8 cellular contexts compared by ENCODE assay signal in genomic region chr12:68932701-68933563, GRCh38. TPM values are rescaled to one million over a fixed set of nuclear protein-coding genes. Genes with fewer than 3 reads are reported as not detected.
DNase-seq lines count a peak whose midpoint lies in the region; ATAC-seq and TF ChIP-seq lines count a peak whose summit lies in the region.

Gene CPM, minus strand, starts transcription at chr12:68933171. Its CDS starts 334 bp downstream, at chr12:68932837.

- H3K27me3 ChIP-seq in AG04450 (ENCODE audit: control insufficient read depth, insufficient read depth, low read length) (peaks cover 5% of the 10 kb centered on the region), fibroblast of lung (ENCODE audit: control insufficient read depth, insufficient read depth, low read length) (no peaks in the 10 kb centered on the region)
- peaks cover 0 to 2% of the 10 kb centered on the region in 2 donors for H3K27me3 ChIP-seq in naive thymus-derived CD4-positive, alpha-beta T cell (ENCODE audit: control insufficient read depth in 2 of 2, insufficient read depth in 2 of 2, low read length in 2 of 2)

- BruUV-seq in OCI-LY7 (replicated peaks; lab: Mats Ljungman, UMichigan): no TSS peak

- H3K79me2 ChIP-seq in OCI-LY7 (ENCODE audit: insufficient read depth, low read depth, low read length) (no peaks in the 10 kb centered on the region), fibroblast of lung (ENCODE audit: control insufficient read depth, insufficient read depth, low read length) (no peaks in the 10 kb centered on the region)

- intact Hi-C loops in OCI-LY7 (cut with micrococcal nuclease; ENCODE audit: unreplicated experiment): loop anchor here (5.0 kb wide), 2 partner anchors 46 to 134 kb away; no protein-coding TSS in a partner anchor
- intact Hi-C loops in naive thymus-derived CD4-positive, alpha-beta T cell (cut with micrococcal nuclease): loop anchor here (1.0 to 10.0 kb wide), 8 partner anchors 26 to 804 kb away; partner anchors contain the start of genes CPSF6 (in 2 of the 2), MDM2 (in 2 of the 2), FRS2 (in 1 of the 2) and RAB3IP (in 1 of the 2)

- peak within 1 kb of the TSS; percentile 62 for H3K4me3 ChIP-seq in AG04450 (ENCODE audit: low read depth, low read length)
- peak within 1 kb of the TSS; percentile 72 for H3K4me3 ChIP-seq in OCI-LY7 (ENCODE audit: low read depth, low read length, poor library complexity, severe bottlenecking)
- peak within 1 kb of the TSS; percentile 59 to 67 (median 63) for H3K4me3 ChIP-seq in fibroblast of lung (replicated peaks in 1 of 4; ENCODE audit: control extremely low read depth in 1 of 4, insufficient read depth in 1 of 4, low read depth in 3 of 4, low read length in 4 of 4)
- peak within 1 kb of the TSS; percentile 58 for H3K4me3 ChIP-seq in naive thymus-derived CD4-positive, alpha-beta T cell (ENCODE audit: low read length)

- H3K27ac Mint-ChIP-seq in activated T-cell treated with anti-CD3 and anti-CD28 coated beads, Interleukin-2, amount 50 U/mL, for 72 hours: peak within 1 kb of the TSS; percentile 27
- H3K27ac Mint-ChIP-seq in naive thymus-derived CD4-positive, alpha-beta T cell: peak within 1 kb of the TSS in 3 of 9 donors; percentile 51 to 55 (median 53)
- H3K27ac Mint-ChIP-seq in stimulated activated effector memory CD8-positive, alpha-beta T cell treated with anti-CD3 and anti-CD28 coated beads, Interleukin-12 subunit alpha, Interleukin-12 subunit beta, amount 100 ng/mL, for 72 hours: no peak within 1 kb of the TSS

- ATAC-seq in GM18909 (IDR thresholded peaks at IDR 0.05; ENCODE audit: poor library complexity, unreplicated experiment) (peak; percentile 97), HG03135 (IDR thresholded peaks at IDR 0.05; ENCODE audit: unreplicated experiment) (peak; percentile 96)
- ATAC-seq in activated T-cell treated with anti-CD3 and anti-CD28 coated beads, Interleukin-2, amount 50 U/mL, for 72 hours (replicated peaks in 1 of 2): peak; percentile 98 to 99
- peak; percentile 98 for ATAC-seq in naive thymus-derived CD4-positive, alpha-beta T cell
- ATAC-seq in stimulated activated effector memory CD8-positive, alpha-beta T cell treated with anti-CD3 and anti-CD28 coated beads, Interleukin-12 subunit alpha, Interleukin-12 subunit beta, amount 100 ng/mL, for 72 hours: peak; percentile 98

- H3K27me3 Mint-ChIP-seq in activated T-cell treated with anti-CD3 and anti-CD28 coated beads, Interleukin-2, amount 50 U/mL, for 72 hours (ENCODE audit: low read depth): peaks cover 32% of the 10 kb centered on the region
- H3K27me3 Mint-ChIP-seq in naive thymus-derived CD4-positive, alpha-beta T cell: peaks cover 5 to 16% (median 11%) of the 10 kb centered on the region in 5 donors

- H3K9me3 ChIP-seq in AG04450 (ENCODE audit: control insufficient read depth, insufficient read depth, low read length) (no peaks in the 10 kb centered on the region; the same call in 1 of the 2 replicates), OCI-LY7 (ENCODE audit: low read length) (peaks cover 13% of the 10 kb centered on the region; the same call in 1 of the 2 replicates), fibroblast of lung (ENCODE audit: control insufficient read depth, insufficient read depth, low read depth, low read length) (no peaks in the 10 kb centered on the region)
- no peaks in the 10 kb centered on the region for H3K9me3 ChIP-seq in naive thymus-derived CD4-positive, alpha-beta T cell (ENCODE audit: control insufficient read depth in 2 of 3, low read length in 3 of 3)

- POLR2A ChIA-PET in AG04450 (lab: Yijun Ruan, JAX) (no interaction called here), OCI-LY7 (lab: Charles Lee) (interaction anchor here (0.8 to 1.0 kb wide), 2 partner anchors 30 to 60 kb away, joined by 3 to 7 read pairs; no protein-coding TSS in a partner anchor)
- POLR2A ChIA-PET in naive thymus-derived CD4-positive, alpha-beta T cell (lab: Charles Lee): no interaction called here

- H3K4me3 Mint-ChIP-seq in activated T-cell treated with anti-CD3 and anti-CD28 coated beads, Interleukin-2, amount 50 U/mL, for 72 hours: peak within 1 kb of the TSS; percentile 87 to 89
- peak within 1 kb of the TSS; percentile 83 to 95 (median 89) for H3K4me3 Mint-ChIP-seq in naive thymus-derived CD4-positive, alpha-beta T cell
- peak within 1 kb of the TSS; percentile 71 for H3K4me3 Mint-ChIP-seq in stimulated activated effector memory CD8-positive, alpha-beta T cell treated with anti-CD3 and anti-CD28 coated beads, Interleukin-12 subunit alpha, Interleukin-12 subunit beta, amount 100 ng/mL, for 72 hours

- H3K27ac ChIP-seq in AG04450 (ENCODE audit: low read depth, low read length): no peak within 1 kb of the TSS
- H3K27ac ChIP-seq in OCI-LY7 (ENCODE audit: low read depth, low read length, poor library complexity, severe bottlenecking): peak within 1 kb of the TSS; percentile 7
- peak within 1 kb of the TSS; percentile 5 for H3K27ac ChIP-seq in fibroblast of lung (ENCODE audit: insufficient read depth, low read length)
- peak within 1 kb of the TSS; percentile 0 for H3K27ac ChIP-seq in naive thymus-derived CD4-positive, alpha-beta T cell (ENCODE audit: low read depth, low read length)

- no peaks in the 10 kb centered on the region for H3K9me3 Mint-ChIP-seq in activated T-cell treated with anti-CD3 and anti-CD28 coated beads, Interleukin-2, amount 50 U/mL, for 72 hours
- peaks cover 0 to 4% (median 0%) of the 10 kb centered on the region in 11 donors for H3K9me3 Mint-ChIP-seq in naive thymus-derived CD4-positive, alpha-beta T cell
- no peaks in the 10 kb centered on the region for H3K9me3 Mint-ChIP-seq in stimulated activated effector memory CD8-positive, alpha-beta T cell treated with anti-CD3 and anti-CD28 coated beads, Interleukin-12 subunit alpha, Interleukin-12 subunit beta, amount 100 ng/mL, for 72 hours

- DNase-seq in AG04450 (ENCODE audit: low read depth, low spot score) (no peak), OCI-LY7 (ENCODE audit: low spot score) (peak; percentile 58), fibroblast of lung (ENCODE audit: low read depth in 2 of 2) (peak; percentile 24 to 54)
- DNase-seq in activated T-cell treated with anti-CD3 and anti-CD28 coated beads, Interleukin-2, amount 50 U/mL, for 72 hours: peak; percentile 85 to 87
- DNase-seq in naive thymus-derived CD4-positive, alpha-beta T cell: peak; percentile 47 to 89 (median 62)
- peak; percentile 61 to 73 for DNase-seq in stimulated activated effector memory CD8-positive, alpha-beta T cell treated with anti-CD3 and anti-CD28 coated beads, Interleukin-12 subunit alpha, Interleukin-12 subunit beta, amount 100 ng/mL, for 72 hours (ENCODE audit: low spot score in 2 of 2)

- H3K9ac ChIP-seq in fibroblast of lung (ENCODE audit: insufficient read depth, low read length): peak within 1 kb of the TSS; percentile 20

- H3K36me3 ChIP-seq in OCI-LY7 (ENCODE audit: insufficient read depth, low read length) (no peaks in the 10 kb centered on the region; the same call in 1 of the 2 replicates), fibroblast of lung (ENCODE audit: control insufficient read depth, insufficient read depth, low read length) (no peaks in the 10 kb centered on the region)
- no peaks in the 10 kb centered on the region for H3K36me3 ChIP-seq in naive thymus-derived CD4-positive, alpha-beta T cell (ENCODE audit: control insufficient read depth in 2 of 3, insufficient read depth in 3 of 3, low read length in 3 of 3)

- H3K4me2 ChIP-seq in OCI-LY7 (ENCODE audit: low read length) (peak within 1 kb of the TSS; percentile 91), fibroblast of lung (ENCODE audit: extremely low read depth, insufficient read depth, low read length) (peak within 1 kb of the TSS; percentile 53)

- no peak for TF ChIP-seq CTCF in AG04450 (IDR thresholded peaks at IDR 0.05; ENCODE audit: low read depth, low read length)
- no peak for TF ChIP-seq CTCF in OCI-LY7 (conservative IDR thresholded peaks at IDR 0.05; ENCODE audit: low read length)
- TF ChIP-seq CTCF in fibroblast of lung (conservative IDR thresholded peaks at IDR 0.05 in 1 of 2, IDR thresholded peaks at IDR 0.05 in 1 of 2; ENCODE audit: low read depth in 1 of 2, low read length in 2 of 2): no peak

- H3K4me1 Mint-ChIP-seq in activated T-cell treated with anti-CD3 and anti-CD28 coated beads, Interleukin-2, amount 50 U/mL, for 72 hours (ENCODE audit: low read depth): peaks cover 21% of the 10 kb centered on the region
- H3K4me1 Mint-ChIP-seq in naive thymus-derived CD4-positive, alpha-beta T cell: peaks cover 6 to 20% (median 7%) of the 10 kb centered on the region in 7 donors
- H3K4me1 Mint-ChIP-seq in stimulated activated effector memory CD8-positive, alpha-beta T cell treated with anti-CD3 and anti-CD28 coated beads, Interleukin-12 subunit alpha, Interleukin-12 subunit beta, amount 100 ng/mL, for 72 hours: peaks cover 9% of the 10 kb centered on the region

- H2AFZ ChIP-seq in OCI-LY7 (ENCODE audit: low read length) (peak within 1 kb of the TSS; percentile 86), fibroblast of lung (ENCODE audit: low read length) (peak within 1 kb of the TSS; percentile 84)

- peaks cover 0 to 9% of the 10 kb centered on the region in 2 donors for H3K36me3 Mint-ChIP-seq in activated T-cell treated with anti-CD3 and anti-CD28 coated beads, Interleukin-2, amount 50 U/mL, for 72 hours (ENCODE audit: insufficient read depth in 2 of 2)
- peaks cover 0 to 9% (median 0%) of the 10 kb centered on the region in 5 donors for H3K36me3 Mint-ChIP-seq in naive thymus-derived CD4-positive, alpha-beta T cell
- no peaks in the 10 kb centered on the region for H3K36me3 Mint-ChIP-seq in stimulated activated effector memory CD8-positive, alpha-beta T cell treated with anti-CD3 and anti-CD28 coated beads, Interleukin-12 subunit alpha, Interleukin-12 subunit beta, amount 100 ng/mL, for 72 hours

- H3K4me1 ChIP-seq in OCI-LY7 (ENCODE audit: insufficient read depth, low read length, poor library complexity, severe bottlenecking) (peaks cover 28% of the 10 kb centered on the region), fibroblast of lung (ENCODE audit: control insufficient read depth, extremely low read depth, insufficient read depth, low read length) (peaks cover 3% of the 10 kb centered on the region)
- H3K4me1 ChIP-seq in naive thymus-derived CD4-positive, alpha-beta T cell (ENCODE audit: control insufficient read depth in 2 of 2, insufficient read depth in 2 of 2, low read length in 2 of 2): peaks cover 0 to 6% of the 10 kb centered on the region in 2 donors

- H3K9me2 ChIP-seq in OCI-LY7 (ENCODE audit: insufficient read depth, low read length): no peaks in the 10 kb centered on the region

- CTCF ChIA-PET in AG04450 (lab: Charles Lee): interaction anchor here (0.8 kb wide), 1 partner anchor 137 kb away, joined by 3 read pairs; no protein-coding TSS in a partner anchor
- CTCF ChIA-PET in OCI-LY7 (lab: Charles Lee; ENCODE audit: unreplicated experiment): interaction anchor here (0.8 kb wide), 1 partner anchor 35 kb away, joined by 3 read pairs; no protein-coding TSS in a partner anchor
- CTCF ChIA-PET in naive thymus-derived CD4-positive, alpha-beta T cell (lab: Charles Lee): interaction anchor here (1.1 kb wide), 1 partner anchor 10 kb away, joined by 3 read pairs; no protein-coding TSS in a partner anchor

- H4K20me1 ChIP-seq in OCI-LY7 (ENCODE audit: insufficient read depth, low read length) (no peaks in the 10 kb centered on the region), fibroblast of lung (ENCODE audit: control insufficient read depth, extremely low read depth, insufficient read depth, low read length) (no peaks in the 10 kb centered on the region)

RNA-seq across cellular contexts. Expression of gene CPM, which starts in this region (rescaled TPM):
- polyA plus RNA-seq in AG04450 (2011; rRNA removed) (5.4 and 5.9 TPM in 2 replicates), fibroblast of lung (5.3 and 19.4 TPM in 2 replicates)
- polyA minus RNA-seq in AG04450 (2011; rRNA and poly(A)+ RNA removed): 1.1 and 3.6 TPM in 2 replicates
- 3.8 and 4.8 TPM in 2 replicates for total RNA-seq in OCI-LY7 (2014; rRNA removed; shearing (Covaris generic))
- total RNA-seq in OCI-LY7 (2022) (10.5 and 13.0 TPM in 2 replicates), fibroblast of lung (23.5 and 29.8 TPM in 2 replicates)
- 10 to 100 TPM in 1 of 2 donors, 1 to 10 TPM in 1; 8.4 to 17.7 TPM for total RNA-seq in activated T-cell treated with anti-CD3 and anti-CD28 coated beads, Interleukin-2, amount 50 U/mL, for 72 hours
- 2.6 and 11.4 TPM in 2 replicates for polyA plus RNA-seq in fibroblast of lung (2012)
- polyA minus RNA-seq in fibroblast of lung (ENCODE audit: low replicate concordance): 2.8 and 10.0 TPM in 2 replicates
- 1 to 10 TPM; 1.0 to 5.9 (median 2.7) TPM for total RNA-seq in naive thymus-derived CD4-positive, alpha-beta T cell
- 1 to 10 TPM in 1 of 2 donors, under 1 TPM in 1; 0.06 to 1.8 TPM for polyA plus RNA-seq in naive thymus-derived CD4-positive, alpha-beta T cell
